ENCODE assay signal across 8 cellular contexts in genomic region chr3:32105291-32106131, GRCh38. TPM values are rescaled to one million over a fixed set of nuclear protein-coding genes. Genes with fewer than 3 reads are reported as not detected.
A peak's percentile ranks its signal among the peaks of the same experiment; 100 is the strongest.
DNase-seq lines count a peak whose midpoint lies in the region; ATAC-seq, FAIRE-seq and TF ChIP-seq lines count a peak whose summit lies in the region.

No MANE protein-coding gene starts in this region.

- no peaks in the 10 kb centered on the region for H3K36me3 ChIP-seq in prostate gland

- no peaks in the 10 kb centered on the region for H3K9me3 ChIP-seq in prostate gland

- peak; percentile 23 for FAIRE-seq in GM19239 (lab: Jason Lieb, UNC)

- TF ChIP-seq POLR2A in prostate gland (IDR thresholded peaks at IDR 0.05): no peak

- no peak for DNase-seq in GM19239 (ENCODE audit: insufficient read length, low spot score)
- peak; percentile 11 for DNase-seq in RKO (ENCODE audit: low spot score)
- peak; percentile 78 for DNase-seq in epithelial cell of prostate (ENCODE audit: low read depth, low spot score)
- no peak for DNase-seq in prostate gland (ENCODE audit: low spot score)
- DNase-seq in HT-29 (ENCODE audit: low spot score): no peak
- DNase-seq in amniotic stem cell (lab: John Stamatoyannopoulos, UW): no peak
- DNase-seq in GOT3 (lab: John Stamatoyannopoulos, UW): no peak

- H3K27me3 ChIP-seq in prostate gland (replicated peaks; ENCODE audit: insufficient read depth): no peaks in the 10 kb centered on the region

- 85% methylated on average over 7 of the region's 7 CpGs for WGBS in prostate gland

- peaks cover 14% of the 10 kb centered on the region for H3K4me1 ChIP-seq in prostate gland (replicated peaks)

- peak overlapping the region in 1 of 2 donors; percentile 73 for H3K4me3 ChIP-seq in prostate gland

- peak overlapping the region; percentile 72 for H3K27ac ChIP-seq in epithelial cell of prostate
- peak overlapping the region; percentile 35 to 49 for H3K27ac ChIP-seq in prostate gland

- intact Hi-C loops in prostate gland (cut with DNase I): loop anchor here (5.0 kb wide), 1 partner anchor 123 kb away; the partner anchor contains the start of genes OSBPL10 and ZNF860

- TF ChIP-seq CTCF in prostate gland (IDR thresholded peaks at IDR 0.05): no peak

- no peak for ATAC-seq in GM21515 (IDR thresholded peaks at IDR 0.05; ENCODE audit: unreplicated experiment)

RNA-seq across cellular contexts. Expression of gene GPD1L, which starts 0.9 kb away (rescaled TPM):
- total RNA-seq in prostate gland: 10 to 100 TPM; 50.4 to 70.8 TPM
- total RNA-seq in HT-29 (2014; rRNA removed; shearing (Covaris generic)): 6.0 and 12.9 TPM in 2 replicates

Comparison
In these comparisons a context has a peak if more than half of its experiments do, and no peak if none do; other contexts are left out.
1. DNase-seq: peak in RKO (single experiment) and epithelial cell of prostate (single experiment); none in GM19239 (single experiment), prostate gland (single experiment), HT-29 (single experiment), amniotic stem cell (single experiment) and GOT3 (single experiment).